In the genomic region with DNA sequence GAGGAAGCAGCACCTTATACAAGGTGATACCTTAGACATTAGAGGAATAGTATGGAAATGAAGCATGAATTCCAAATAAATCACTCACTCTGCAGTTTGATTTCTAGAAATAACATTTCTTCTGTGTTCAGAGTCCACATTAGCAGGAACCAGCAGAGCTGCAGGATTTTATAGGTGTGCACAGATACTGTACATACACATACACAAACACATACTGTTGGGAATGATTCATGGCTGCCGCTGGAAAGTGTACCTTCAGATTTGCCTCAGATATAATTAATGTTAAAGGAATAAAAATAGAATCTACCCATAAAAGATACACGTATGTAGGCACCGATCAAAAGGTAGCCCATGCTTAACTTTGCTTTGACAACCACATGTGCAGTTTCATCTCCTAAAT, we compare ENCODE assay signal across 22 cellular contexts.
DNase-seq lines count a peak whose midpoint lies in the region; ATAC-seq, FAIRE-seq and TF ChIP-seq lines count a peak whose summit lies in the region.
"Had no signal": no experiment of that assay in that cellular context is flagged by ENCODE, and none has a peak within 500 bp of the region (broad histone marks: within the 10 kb centered on the region; RNA-seq: fewer than 3 reads in every experiment).

No MANE protein-coding gene starts in this region.

- no peak overlapping the region for H3K4me3 Mint-ChIP-seq in stimulated activated naive B cell treated with anti-CD40 and anti-IgM and Interleukin-4, amounts not matched to agents 10 μg/mL and 1 μg/mL and 100 μg/mL, for 72 hours
- H3K4me3 Mint-ChIP-seq: CD4-positive, CD25-positive, alpha-beta regulatory T cell; CD8-positive, alpha-beta T cell; HFFc6 had no signal

- H3K9me3 ChIP-seq in OCI-LY1 (ENCODE audit: low read length) (peaks cover 5% of the 10 kb centered on the region; the same call in 1 of the 2 replicates), mucosa of descending colon (no peaks in the 10 kb centered on the region)
- H3K9me3 ChIP-seq: BLaER1, HAP-1 had no signal

- no peak overlapping the region for H3K27ac Mint-ChIP-seq in stimulated activated naive B cell treated with anti-CD40 and anti-IgM and Interleukin-4, amounts not matched to agents 10 μg/mL and 1 μg/mL and 100 μg/mL, for 72 hours
- H3K27ac Mint-ChIP-seq: CD4-positive, CD25-positive, alpha-beta regulatory T cell; CD8-positive, alpha-beta T cell; HFFc6 had no signal

- no peak overlapping the region for H3K4me3 ChIP-seq in LNCaP clone FGC (ENCODE audit: low read depth, low read length)
- no peak overlapping the region for H3K4me3 ChIP-seq in OCI-LY1 (ENCODE audit: low read depth, low read length, poor library complexity, severe bottlenecking)
- H3K4me3 ChIP-seq in mucosa of descending colon, result no peak overlapping the region
- H3K4me3 ChIP-seq in foreskin fibroblast (ENCODE audit: low read depth in 1 of 2, low read length in 2 of 2), result no peak overlapping the region
- H3K4me3 ChIP-seq: BLaER1, HAP-1 had no signal

- peaks cover 0 to 5% of the 10 kb centered on the region in 2 donors for H3K9me3 Mint-ChIP-seq in stimulated activated naive B cell treated with anti-CD40 and anti-IgM and Interleukin-4, amounts not matched to agents 10 μg/mL and 1 μg/mL and 100 μg/mL, for 72 hours
- H3K9me3 Mint-ChIP-seq: CD8-positive, alpha-beta T cell had no signal

- no peaks in the 10 kb centered on the region for H3K27me3 ChIP-seq in OCI-LY1 (ENCODE audit: insufficient read depth, low read length)
- no peaks in the 10 kb centered on the region for H3K27me3 ChIP-seq in foreskin keratinocyte
- H3K27me3 ChIP-seq: BLaER1 had no signal

- no peaks in the 10 kb centered on the region for H3K9me2 ChIP-seq in OCI-LY1 (ENCODE audit: low read depth, low read length)

- H3K4me1 ChIP-seq in OCI-LY1 (ENCODE audit: insufficient read depth, low read length, severe bottlenecking) (peaks cover 4% of the 10 kb centered on the region), foreskin keratinocyte (no peaks in the 10 kb centered on the region), mucosa of descending colon (ENCODE audit: low read depth) (no peaks in the 10 kb centered on the region)
- H3K4me1 ChIP-seq: BLaER1, Caco-2 had no signal

- H3K36me3 Mint-ChIP-seq in stimulated activated naive B cell treated with anti-CD40 and anti-IgM and Interleukin-4, amounts not matched to agents 10 μg/mL and 1 μg/mL and 100 μg/mL, for 72 hours, result no peaks in the 10 kb centered on the region
- H3K36me3 Mint-ChIP-seq: CD4-positive, CD25-positive, alpha-beta regulatory T cell; CD8-positive, alpha-beta T cell had no signal

- peak; percentile 52 for DNase-seq in LNCaP clone FGC (ENCODE audit: low read depth)
- peak; percentile 7 to 41 for DNase-seq in foreskin keratinocyte
- DNase-seq in mucosa of descending colon, result peak in 1 of 3 donors; percentile 3
- DNase-seq in stimulated activated naive B cell treated with anti-CD40 and anti-IgM and Interleukin-4, amounts not matched to agents 10 μg/mL and 1 μg/mL and 100 μg/mL, for 72 hours, result no peak
- no peak for DNase-seq in HTR-8/SVneo (ENCODE audit: insufficient read length, low spot score)
- no peak for DNase-seq in foreskin fibroblast
- DNase-seq in NOMO-1 treated with dmso at 0.1 percent for 144 hours (lab: John Stamatoyannopoulos, UW; ENCODE audit: unreplicated experiment), result no peak
- DNase-seq: 8988T; Caco-2; CD4-positive, CD25-positive, alpha-beta regulatory T cell; CD8-positive, alpha-beta T cell; DMS153; DND-41; GOT3; HFFc6 had no signal

- no peak for FAIRE-seq in HTR-8/SVneo (lab: Jason Lieb, UNC)
- FAIRE-seq: G401.6, GM12892, H54 had no signal

- no peak overlapping the region for H3K4me2 ChIP-seq in OCI-LY1 (ENCODE audit: low read length)
- H3K4me2 ChIP-seq: BLaER1 had no signal

- peak; percentile 36 for ATAC-seq in foreskin keratinocyte
- ATAC-seq in mucosa of descending colon, result peak; percentile 67
- ATAC-seq in stimulated activated naive B cell treated with anti-CD40 and anti-IgM and Interleukin-4, amounts not matched to agents 10 μg/mL and 1 μg/mL and 100 μg/mL, for 72 hours (replicated peaks), result no peak
- ATAC-seq: CD8-positive, alpha-beta T cell had no signal

- no peak overlapping the region for H3K27ac ChIP-seq in OCI-LY1 (ENCODE audit: low read depth, low read length, poor library complexity, severe bottlenecking)
- H3K27ac ChIP-seq in foreskin keratinocyte, result no peak overlapping the region
- H3K27ac ChIP-seq: BLaER1, C4-2B had no signal

- peaks cover 0 to 7% of the 10 kb centered on the region in 2 donors for H3K4me1 Mint-ChIP-seq in stimulated activated naive B cell treated with anti-CD40 and anti-IgM and Interleukin-4, amounts not matched to agents 10 μg/mL and 1 μg/mL and 100 μg/mL, for 72 hours
- H3K4me1 Mint-ChIP-seq: CD4-positive, CD25-positive, alpha-beta regulatory T cell had no signal

- no peaks in the 10 kb centered on the region for H3K36me3 ChIP-seq in OCI-LY1 (ENCODE audit: insufficient read depth, low read length)
- H3K36me3 ChIP-seq in mucosa of descending colon (ENCODE audit: low read depth), result no peaks in the 10 kb centered on the region
- H3K36me3 ChIP-seq: BLaER1, HAP-1 had no signal

- H3K27me3 Mint-ChIP-seq in stimulated activated naive B cell treated with anti-CD40 and anti-IgM and Interleukin-4, amounts not matched to agents 10 μg/mL and 1 μg/mL and 100 μg/mL, for 72 hours, result no peaks in the 10 kb centered on the region
- H3K27me3 Mint-ChIP-seq: CD4-positive, CD25-positive, alpha-beta regulatory T cell had no signal

- intact Hi-C loops in mucosa of descending colon (cut with DNase I, micrococcal nuclease), result no loop called here

- no peak overlapping the region for H3K9ac ChIP-seq in OCI-LY1 (ENCODE audit: low read length)
- H3K9ac ChIP-seq: BLaER1 had no signal

- H3F3A ChIP-seq in OCI-LY1 (ENCODE audit: insufficient read depth, low read length), result no peaks in the 10 kb centered on the region

- H2AFZ ChIP-seq in OCI-LY1 (ENCODE audit: low read length), result peak overlapping the region; percentile 45; the same call in 1 of the 2 replicates

- H3K79me2 ChIP-seq in OCI-LY1 (ENCODE audit: insufficient read depth, low read length), result no peaks in the 10 kb centered on the region

- TF ChIP-seq CTCF in LNCaP clone FGC (IDR thresholded peaks at IDR 0.05; ENCODE audit: control insufficient read depth, extremely low read depth, insufficient read depth), result no peak
- no peak for TF ChIP-seq CTCF in OCI-LY1 (IDR thresholded peaks at IDR 0.05; ENCODE audit: low read length)
- no peak for TF ChIP-seq CTCF in foreskin keratinocyte (conservative IDR thresholded peaks at IDR 0.05)
- no peak for TF ChIP-seq CTCF in mucosa of descending colon (IDR thresholded peaks at IDR 0.05)
- no peak for TF ChIP-seq CTCF in foreskin fibroblast (IDR thresholded peaks at IDR 0.05; ENCODE audit: low read depth, low read length)

- H4K20me1 ChIP-seq in OCI-LY1 (ENCODE audit: insufficient read depth, low read length), result no peaks in the 10 kb centered on the region
- H4K20me1 ChIP-seq: BLaER1 had no signal

Comparison
In these comparisons a context has a peak if more than half of its experiments do, and no peak if none do; other contexts are left out.
1. DNase-seq: peak in LNCaP clone FGC (single experiment) and foreskin keratinocyte (2 of 2); none in stimulated activated naive B cell treated with anti-CD40 and anti-IgM and Interleukin-4, amounts not matched to agents 10 μg/mL and 1 μg/mL and 100 μg/mL, for 72 hours (single experiment), HTR-8/SVneo (single experiment), foreskin fibroblast (0 of 2) and NOMO-1 treated with dmso at 0.1 percent for 144 hours (single experiment).
2. ATAC-seq: peak in foreskin keratinocyte (single experiment) and mucosa of descending colon (single experiment); none in stimulated activated naive B cell treated with anti-CD40 and anti-IgM and Interleukin-4, amounts not matched to agents 10 μg/mL and 1 μg/mL and 100 μg/mL, for 72 hours (0 of 2).